In the genomic region with DNA sequence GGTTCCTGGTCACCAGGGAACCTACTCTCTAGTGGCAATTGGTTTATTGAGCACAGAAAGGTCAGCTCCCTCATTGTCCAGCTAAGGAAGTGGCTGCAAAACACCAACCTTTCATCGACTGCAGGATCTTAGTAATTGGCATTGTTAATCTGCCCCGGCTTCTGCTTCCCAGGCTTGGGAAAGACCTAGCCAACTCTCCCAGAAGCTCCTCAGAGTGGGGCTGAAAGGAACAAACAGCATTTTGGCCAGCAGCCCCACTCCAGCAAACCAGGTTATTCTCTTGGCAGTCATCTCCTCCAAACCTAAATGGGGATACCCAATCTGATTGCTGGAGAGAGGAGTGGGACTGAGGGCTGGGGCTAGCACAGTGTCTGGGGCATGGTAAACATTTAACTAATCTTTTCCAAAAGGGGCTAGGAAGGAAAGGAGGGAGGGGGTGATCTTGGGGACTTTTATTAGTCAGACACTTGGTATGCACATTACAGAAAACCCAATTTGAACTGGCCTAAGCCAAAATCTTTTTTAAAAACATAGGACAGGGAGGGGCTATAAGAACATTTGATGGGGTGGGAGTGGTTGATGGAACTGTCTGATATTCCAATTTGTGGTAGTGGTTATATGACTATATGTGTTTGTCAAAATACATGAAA, we compare ENCODE assay signal across 29 cellular contexts.
DNase-seq lines count a peak whose midpoint lies in the region; ATAC-seq, FAIRE-seq and TF ChIP-seq lines count a peak whose summit lies in the region.
"Had no signal": no experiment of that assay in that cellular context is flagged by ENCODE, and none has a peak within 500 bp of the region (broad histone marks: within the 10 kb centered on the region; RNA-seq: fewer than 3 reads in every experiment).

No MANE protein-coding gene starts in this region.

- intact Hi-C loops in Right ventricle myocardium superior (cut with DNase I) (no loop called here), cardiac septum (cut with DNase I) (no loop called here), kidney (cut with DNase I) (no loop called here), stomach (cut with DNase I; ENCODE audit: low total_unique reads) (no loop called here)

- H3K4me3 ChIP-seq in cardiac fibroblast (replicated peaks in 1 of 2; ENCODE audit: low read depth in 2 of 2, low read length in 2 of 2): no peak overlapping the region
- H3K4me3 ChIP-seq in kidney (ENCODE audit: low read length in 2 of 2): no peak overlapping the region
- H3K4me3 ChIP-seq in stomach: no peak overlapping the region
- H3K4me3 ChIP-seq: heart left ventricle, K562, lung, ovary, smooth muscle cell, testis, vagina had no signal

- no peak for TF ChIP-seq EP300 in stomach (IDR thresholded peaks at IDR 0.05)

- no peak for FAIRE-seq in kidney (lab: Jason Lieb, UNC)
- FAIRE-seq: colon, K562 had no signal

- H3K4me1 ChIP-seq in kidney (ENCODE audit: control insufficient read depth in 1 of 2, insufficient read depth in 1 of 2, low read depth in 1 of 2, low read length in 2 of 2) (no peaks in the 10 kb centered on the region), stomach (peaks cover 5 to 21% (median 10%) of the 10 kb centered on the region in 4 donors)
- H3K4me1 ChIP-seq: vagina had no signal

- TF ChIP-seq CTCF in cardiac fibroblast (IDR thresholded peaks at IDR 0.05; ENCODE audit: low read depth, low read length) (no peak), kidney (IDR thresholded peaks at IDR 0.05; ENCODE audit: borderline replicate concordance, extremely low read depth, insufficient read depth) (no peak), stomach (IDR thresholded peaks at IDR 0.05) (no peak)

- no peaks in the 10 kb centered on the region for H3K36me3 ChIP-seq in kidney (ENCODE audit: control insufficient read depth in 1 of 2, insufficient read depth in 2 of 2, low read length in 2 of 2)
- no peaks in the 10 kb centered on the region for H3K36me3 ChIP-seq in stomach
- H3K36me3 ChIP-seq: heart left ventricle, ovary, vagina had no signal

- DNase-seq in Right ventricle myocardium superior (no peak), cardiac septum (ENCODE audit: low spot score) (no peak), cardiac fibroblast (ENCODE audit: low read depth in 2 of 2) (peak; percentile 36 to 74), kidney (peak; percentile 23), stomach (peak; percentile 31), NCI-H510A treated with DMSO at 0.1 percent for 48 hours (lab: John Stamatoyannopoulos, UW) (no peak), T1000 (lab: John Stamatoyannopoulos, UW) (no peak), UCSD-AML1 (lab: John Stamatoyannopoulos, UW; ENCODE audit: unreplicated experiment) (no peak)
- DNase-seq: activated CD4-positive, alpha-beta T cell treated with anti-CD3 and anti-CD28 coated beads, Interleukin-2, amount 10 ng/mL, durations not matched to agents 24 days and 14 days; AML-193; Calu3; CD4-positive, CD25-positive, alpha-beta regulatory T cell; DMS79 treated with DMSO at 0.1 percent for 48 hours; effector memory CD4-positive, alpha-beta T cell; heart left ventricle; NCI-H1105; NCI-H1930; NCI-H526 treated with DMSO at 0.1 percent for 48 hours; nephron progenitor cell; ovary; stimulated activated naive CD4-positive, alpha-beta T cell treated with Interleukin-2 at 50 U/mL for 16 hours; testis had no signal

- 5 to 22% (median 20%) methylated on average over 2 of the region's 2 CpGs for WGBS in stomach, 5 donors

- H3K27ac ChIP-seq in kidney (ENCODE audit: low read depth in 2 of 2, low read length in 2 of 2) (no peak overlapping the region), stomach (peak overlapping the region in 1 of 5 donors; percentile 13)
- H3K27ac ChIP-seq: heart left ventricle, ovary, testis, vagina had no signal

- TF ChIP-seq POLR2A in stomach (IDR thresholded peaks at IDR 0.05): no peak

- H3K27me3 ChIP-seq in stomach: no peaks in the 10 kb centered on the region
- H3K27me3 ChIP-seq: heart left ventricle, ovary, testis, vagina had no signal

- no peak overlapping the region for H3K9ac ChIP-seq in kidney (ENCODE audit: low read length in 2 of 2)

- ATAC-seq in Right ventricle myocardium superior (ENCODE audit: poor library complexity): peak; percentile 46
- ATAC-seq: HCT116, K562, Panc1 had no signal

- H3K9me3 ChIP-seq in kidney (ENCODE audit: control insufficient read depth in 1 of 2, low read length in 2 of 2) (no peaks in the 10 kb centered on the region), stomach (peaks cover 0 to 4% (median 0%) of the 10 kb centered on the region in 4 donors)
- H3K9me3 ChIP-seq: ovary, testis, vagina had no signal

Comparison
In these comparisons a context has a peak if more than half of its experiments do, and no peak if none do; other contexts are left out.
1. DNase-seq: peak in cardiac fibroblast (2 of 2), kidney (single experiment) and stomach (single experiment); none in Right ventricle myocardium superior (single experiment), cardiac septum (single experiment), NCI-H510A treated with DMSO at 0.1 percent for 48 hours (single experiment), T1000 (single experiment) and UCSD-AML1 (single experiment).